In the genomic region with DNA sequence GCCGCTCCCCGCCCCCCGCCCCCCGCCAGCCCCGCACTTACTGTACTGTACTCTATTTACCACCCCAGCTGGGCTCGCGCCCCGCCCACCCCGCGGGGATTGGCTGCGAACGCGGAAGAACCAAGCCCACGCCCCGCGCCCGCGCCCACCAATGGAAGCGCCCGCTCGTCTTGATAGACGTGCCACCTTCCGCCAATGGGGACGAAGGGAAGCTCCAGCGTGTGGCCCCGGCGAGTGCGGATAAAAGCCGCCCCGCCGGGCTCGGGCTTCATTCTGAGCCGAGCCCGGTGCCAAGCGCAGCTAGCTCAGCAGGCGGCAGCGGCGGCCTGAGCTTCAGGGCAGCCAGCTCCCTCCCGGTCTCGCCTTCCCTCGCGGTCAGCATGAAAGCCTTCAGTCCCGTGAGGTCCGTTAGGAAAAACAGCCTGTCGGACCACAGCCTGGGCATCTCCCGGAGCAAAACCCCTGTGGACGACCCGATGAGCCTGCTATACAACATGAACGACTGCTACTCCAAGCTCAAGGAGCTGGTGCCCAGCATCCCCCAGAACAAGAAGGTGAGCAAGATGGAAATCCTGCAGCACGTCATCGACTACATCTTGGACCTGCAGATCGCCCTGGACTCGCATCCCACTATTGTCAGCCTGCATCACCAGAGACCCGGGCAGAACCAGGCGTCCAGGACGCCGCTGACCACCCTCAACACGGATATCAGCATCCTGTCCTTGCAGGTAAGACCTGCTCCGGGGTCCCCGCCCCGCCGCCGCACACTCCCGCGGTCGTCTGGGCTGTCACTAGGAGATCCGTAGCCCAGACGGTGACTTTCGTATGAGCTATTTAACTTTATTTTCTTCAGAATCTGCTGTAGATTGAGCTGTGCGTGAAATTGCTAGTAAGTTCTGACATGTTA, we compare ENCODE assay signal across 8 cellular contexts. TPM values are rescaled to one million over a fixed set of nuclear protein-coding genes. Genes with fewer than 3 reads are reported as not detected.
DNase-seq lines count a peak whose midpoint lies in the region; ATAC-seq and TF ChIP-seq lines count a peak whose summit lies in the region.

A gene with protein sequence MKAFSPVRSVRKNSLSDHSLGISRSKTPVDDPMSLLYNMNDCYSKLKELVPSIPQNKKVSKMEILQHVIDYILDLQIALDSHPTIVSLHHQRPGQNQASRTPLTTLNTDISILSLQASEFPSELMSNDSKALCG (plus strand): TSS at position 271 of the 907 bp plus-strand sequence. CDS start 110 bp downstream, at position 381.

- H3K4me2 ChIP-seq in PC-9: peak within 1 kb of the TSS; percentile 97

- H3K4me1 ChIP-seq in PC-9 (replicated peaks; ENCODE audit: insufficient read depth) (no peaks in the 10 kb centered on the region; the same call in 1 of the 2 replicates), mucosa of descending colon (ENCODE audit: low read depth) (peaks cover 13% of the 10 kb centered on the region)

- H3K27me3 ChIP-seq in PC-9 (ENCODE audit: insufficient read depth, low read depth): peaks cover 62% of the 10 kb centered on the region

- H3K36me3 ChIP-seq in PC-9 (ENCODE audit: low read depth): no peaks in the 10 kb centered on the region
- no peaks in the 10 kb centered on the region for H3K36me3 ChIP-seq in mucosa of descending colon (ENCODE audit: low read depth)

- H3K4me3 ChIP-seq in Jurkat, Clone E6-1 (ENCODE audit: low read length): peak within 1 kb of the TSS; percentile 65
- peak within 1 kb of the TSS; percentile 59 for H3K4me3 ChIP-seq in PC-9
- H3K4me3 ChIP-seq in epithelial cell of esophagus (ENCODE audit: low read length): peak within 1 kb of the TSS; percentile 74
- peak within 1 kb of the TSS; percentile 52 for H3K4me3 ChIP-seq in mucosa of descending colon

- CTCF ChIA-PET in PC-9 (lab: Charles Lee): interaction anchor here (0.6 kb wide), 1 partner anchor 429 kb away, joined by 3 read pairs; no protein-coding TSS in a partner anchor

- H3F3A ChIP-seq in PC-9 (ENCODE audit: insufficient read depth, low read depth): 0 out of 2 replicates have a peak, but pooled peaks cover 3% of the 10 kb centered on the region

- TF ChIP-seq CTCF in PC-9 (conservative IDR thresholded peaks at IDR 0.05) (no peak), epithelial cell of esophagus (IDR thresholded peaks at IDR 0.05; ENCODE audit: insufficient read depth, low read depth, low read length, missing control alignments) (peak; percentile 5), mucosa of descending colon (IDR thresholded peaks at IDR 0.05) (no peak)

- DNase-seq in DMS53 (lab: John Stamatoyannopoulos, UW) (peak; percentile 99), PC-9 (peak; percentile 82 to 91), activated T-cell treated with anti-CD3 and anti-CD28 coated beads for 48 hours (ENCODE audit: low read depth) (peak; percentile 99), epithelial cell of esophagus (ENCODE audit: low read depth) (peak; percentile 99), mucosa of descending colon (peak; percentile 100)
- DNase-seq in Jurkat, Clone E6-1 (ENCODE audit: low read depth, low spot score): peak; percentile 95
- peak; percentile 97 for DNase-seq in stimulated activated CD8-positive, alpha-beta memory T cell treated with anti-CD3 and anti-CD28 coated beads, Interleukin-4, amount 100 ng/mL, for 1 hour (ENCODE audit: low read depth in 2 of 2, low spot score in 1 of 2)

- BruUV-seq in PC-9 (replicated peaks; lab: Mats Ljungman, UMichigan): TSS peak; percentile 66

- H3K79me2 ChIP-seq in PC-9 (ENCODE audit: low read depth): no peaks in the 10 kb centered on the region

- intact Hi-C loops in PC-9 (cut with micrococcal nuclease; ENCODE audit: unreplicated experiment) (loop anchor here (10.0 kb wide), 1 partner anchor 453 kb away; no protein-coding TSS in a partner anchor), mucosa of descending colon (cut with DNase I, micrococcal nuclease) (loop anchor here (5.0 to 10.0 kb wide), 3 partner anchors 55 to 1257 kb away; no protein-coding TSS in a partner anchor)

- no peaks in the 10 kb centered on the region for H4K20me1 ChIP-seq in PC-9 (ENCODE audit: insufficient read depth)

- 0 out of 2 replicates have a peak, but pooled peaks cover 6% of the 10 kb centered on the region for H3K9me3 ChIP-seq in PC-9 (ENCODE audit: insufficient read depth, low read depth)
- no peaks in the 10 kb centered on the region for H3K9me3 ChIP-seq in mucosa of descending colon

- peak within 1 kb of the TSS; percentile 87 for H2AFZ ChIP-seq in PC-9

- peak; percentile 70 for ATAC-seq in GM21717 (IDR thresholded peaks at IDR 0.05; ENCODE audit: unreplicated experiment)
- ATAC-seq in mucosa of descending colon: peak; percentile 76

- H3K27ac ChIP-seq in PC-9: no peak within 1 kb of the TSS

- no peaks in the 10 kb centered on the region for H3K9me2 ChIP-seq in PC-9 (ENCODE audit: insufficient read depth)

- POLR2A ChIA-PET in PC-9 (lab: Charles Lee; ENCODE audit: unreplicated experiment): interaction anchor here (0.6 to 0.7 kb wide), 4 partner anchors 98 to 1260 kb away, joined by 3 to 7 read pairs (median 4); no protein-coding TSS in a partner anchor

RNA-seq across cellular contexts. Expression of the gene that starts here (rescaled TPM):
- 4.8 TPM for polyA plus RNA-seq in Jurkat, Clone E6-1 (2012; ENCODE audit: insufficient read depth, insufficient read length)
- 0.61 and 0.95 TPM in 2 replicates for total RNA-seq in PC-9 (2021)
- 100 to 1,000 TPM in 2 of 3 donors, 10 to 100 TPM in 1; 97.4 to 190 (median 170) TPM for total RNA-seq in mucosa of descending colon

Comparison
In these comparisons a context has a peak if more than half of its experiments do, and no peak if none do; other contexts are left out.
1. RNA of the gene that starts here (total RNA-seq): 97.4 to 190 TPM in mucosa of descending colon; 0.61 to 0.95 TPM in PC-9; every median in the first group is over 10 times any median in the second.
2. Peak in DNase-seq, H3K4me3 ChIP-seq and H3K4me2 ChIP-seq in PC-9; RNA of the gene not detected or under 1 TPM.
3. Peak in every context shown above with its lines, with median percentiles within 50 percentile points of each other: DNase-seq and H3K4me3 ChIP-seq.